1 cellular context compared by ENCODE assay signal in the genomic region with DNA sequence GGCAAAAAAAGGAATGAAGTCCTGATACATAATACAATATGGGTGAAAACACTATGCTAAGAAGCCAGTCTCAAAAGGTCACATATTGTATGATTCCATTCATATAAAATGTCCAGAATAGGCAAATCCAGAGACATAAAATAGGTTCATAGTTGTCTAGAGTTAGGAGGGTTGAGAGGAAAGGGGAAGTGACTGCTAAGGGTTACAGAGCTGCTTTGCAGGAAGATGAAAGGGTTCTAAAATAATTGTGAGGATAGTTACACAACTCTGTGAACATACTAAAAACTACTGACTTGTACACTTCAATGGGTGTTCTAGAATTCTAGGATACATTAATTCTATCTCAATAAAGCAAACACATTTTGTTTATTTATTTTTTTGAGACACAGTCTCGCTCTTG.
A peak's percentile ranks its signal among the peaks of the same experiment; 100 is the strongest.
TF ChIP-seq lines count a peak whose summit lies in the region.

No MANE protein-coding gene starts in this region.

TF ChIP-seq in GM12878, 131 proteins besides CTCF, POLR2A, EP300 and RAD21:
- TF ChIP-seq CREM (IDR thresholded peaks at IDR 0.05; ENCODE audit: low read depth) = no peak
- no peak for TF ChIP-seq NRF1 (conservative IDR thresholded peaks at IDR 0.05; ENCODE audit: low read depth, low read length)
- TF ChIP-seq ATF7 (IDR thresholded peaks at IDR 0.05; ENCODE audit: low read depth) = no peak
- peak; percentile 76 for TF ChIP-seq SPI1 (IDR thresholded peaks at IDR 0.05; ENCODE audit: borderline replicate concordance, insufficient read depth, low read depth, low read length)
